In genomic region chr20:4817230-4817671, GRCh38 we compare ENCODE assay signal across 11 cellular contexts. TPM values are rescaled to one million over a fixed set of nuclear protein-coding genes. Genes with fewer than 3 reads are reported as not detected.
DNase-seq lines count a peak whose midpoint lies in the region; ATAC-seq and TF ChIP-seq lines count a peak whose summit lies in the region.
"Had no signal": no experiment of that assay in that cellular context is flagged by ENCODE, and none has a peak within 500 bp of the region (broad histone marks: within the 10 kb centered on the region; RNA-seq: fewer than 3 reads in every experiment).

No MANE protein-coding gene starts in this region.

- peaks cover 62 to 84% (median 64%) of the 10 kb centered on the region in 3 donors for H3K4me1 Mint-ChIP-seq in CD8-positive, alpha-beta memory T cell

- TF ChIP-seq CTCF in A673 (conservative IDR thresholded peaks at IDR 0.05; ENCODE audit: low read depth, low read length): no peak
- peak; percentile 15 for TF ChIP-seq CTCF in fibroblast of villous mesenchyme (IDR thresholded peaks at IDR 0.05; ENCODE audit: insufficient read depth, low read depth, low read length)
- TF ChIP-seq CTCF in upper lobe of left lung (IDR thresholded peaks at IDR 0.05): no peak
- no peak for TF ChIP-seq CTCF in tibial nerve (IDR thresholded peaks at IDR 0.05)
- TF ChIP-seq CTCF in heart right ventricle (IDR thresholded peaks at IDR 0.05): no peak

- peak; percentile 18 for DNase-seq in A673 (ENCODE audit: low spot score)
- no peak for DNase-seq in CD8-positive, alpha-beta memory T cell
- peak; percentile 33 for DNase-seq in SK-MEL-5 (ENCODE audit: low read depth, low spot score)
- DNase-seq in fibroblast of villous mesenchyme (ENCODE audit: low read depth): no peak
- DNase-seq in upper lobe of left lung: no peak
- no peak for DNase-seq in tibial nerve (ENCODE audit: low spot score in 2 of 2)
- DNase-seq in heart right ventricle: no peak
- no peak for DNase-seq in iPS-NIHi11 (ENCODE audit: low spot score)
- DNase-seq: activated CD4-positive, alpha-beta T cell treated with anti-CD3 and anti-CD28 coated beads for 1 hour; activated gamma-delta T cell treated with Interleukin-2 at 50 U/mL for 16 hours had no signal

- 61 to 65% methylated on average over 3 of the region's 3 CpGs for WGBS in upper lobe of left lung, 2 donors
- WGBS in tibial nerve, 2 donors: 67 to 69% methylated on average over 3 of the region's 3 CpGs
- 65 to 69% methylated on average over 3 of the region's 3 CpGs for WGBS in heart right ventricle, 2 donors

- intact Hi-C loops in A673 (cut with micrococcal nuclease; ENCODE audit: unreplicated experiment) (no loop called here), heart right ventricle (cut with DNase I) (no loop called here)

- H3K36me3 ChIP-seq in A673 (ENCODE audit: insufficient read depth, low read length, poor library complexity, severe bottlenecking) (no peaks in the 10 kb centered on the region), upper lobe of left lung (peaks cover 0 to 15% (median 0%) of the 10 kb centered on the region in 4 donors), tibial nerve (no peaks in the 10 kb centered on the region), heart right ventricle (peaks cover 0 to 55% (median 0%) of the 10 kb centered on the region in 9 donors)
- H3K36me3 ChIP-seq in CD8-positive, alpha-beta memory T cell (ENCODE audit: insufficient read depth, low read length): peaks cover 6% of the 10 kb centered on the region
- H3K36me3 ChIP-seq: vagina had no signal

- CTCF ChIA-PET in A673 (lab: Charles Lee): no interaction called here
- CTCF ChIA-PET in CD8-positive, alpha-beta memory T cell (lab: Charles Lee): no interaction called here

- H3K9me3 ChIP-seq in A673 (ENCODE audit: low read depth, low read length, poor library complexity, severe bottlenecking): no peaks in the 10 kb centered on the region
- H3K9me3 ChIP-seq in CD8-positive, alpha-beta memory T cell (ENCODE audit: low read length): no peaks in the 10 kb centered on the region
- H3K9me3 ChIP-seq in upper lobe of left lung: no peaks in the 10 kb centered on the region
- H3K9me3 ChIP-seq in tibial nerve: no peaks in the 10 kb centered on the region
- H3K9me3 ChIP-seq in heart right ventricle: no peaks in the 10 kb centered on the region
- H3K9me3 ChIP-seq: vagina had no signal

- H3K4me3 ChIP-seq in A673 (ENCODE audit: low read depth, low read length, poor library complexity, severe bottlenecking) (no peak overlapping the region), fibroblast of villous mesenchyme (ENCODE audit: low read depth, low read length) (no peak overlapping the region), upper lobe of left lung (no peak overlapping the region), tibial nerve (no peak overlapping the region), heart right ventricle (no peak overlapping the region)
- no peak overlapping the region for H3K4me3 ChIP-seq in CD8-positive, alpha-beta memory T cell (ENCODE audit: low read length)
- H3K4me3 ChIP-seq: vagina had no signal

- H3K27me3 Mint-ChIP-seq in CD8-positive, alpha-beta memory T cell: peaks cover 0 to 3% of the 10 kb centered on the region in 2 donors

- peak overlapping the region in 2 of 7 donors; percentile 33 to 48 for H3K4me3 Mint-ChIP-seq in CD8-positive, alpha-beta memory T cell

- no peaks in the 10 kb centered on the region for H3K9me3 Mint-ChIP-seq in CD8-positive, alpha-beta memory T cell

- no TSS peak for BruUV-seq in A673 (replicated peaks; lab: Mats Ljungman, UMichigan)

- POLR2A ChIA-PET in A673 (lab: Charles Lee; ENCODE audit: low non-redundant PET): no interaction called here
- POLR2A ChIA-PET in CD8-positive, alpha-beta memory T cell (lab: Charles Lee): no interaction called here

- H3K27me3 ChIP-seq in A673 (replicated peaks; ENCODE audit: insufficient read depth, low read depth, low read length, poor library complexity) (peaks cover 4% of the 10 kb centered on the region), upper lobe of left lung (no peaks in the 10 kb centered on the region), tibial nerve (peaks cover 0 to 2% of the 10 kb centered on the region in 2 donors), heart right ventricle (peaks cover 0 to 7% (median 0%) of the 10 kb centered on the region in 7 donors)
- no peaks in the 10 kb centered on the region for H3K27me3 ChIP-seq in CD8-positive, alpha-beta memory T cell (ENCODE audit: insufficient read depth, low read length, poor library complexity, severe bottlenecking)
- H3K27me3 ChIP-seq: vagina had no signal

- TF ChIP-seq POLR2A in upper lobe of left lung (IDR thresholded peaks at IDR 0.05) (no peak), tibial nerve (IDR thresholded peaks at IDR 0.05) (no peak)

- peaks cover 0 to 47% (median 6%) of the 10 kb centered on the region in 3 donors for H3K36me3 Mint-ChIP-seq in CD8-positive, alpha-beta memory T cell

- H3K4me1 ChIP-seq in A673 (ENCODE audit: insufficient read depth, low read length, poor library complexity, severe bottlenecking) (no peaks in the 10 kb centered on the region), upper lobe of left lung (peaks cover 49 to 66% (median 57%) of the 10 kb centered on the region in 4 donors), tibial nerve (peaks cover 0 to 67% (median 22%) of the 10 kb centered on the region in 4 donors), heart right ventricle (peaks cover 3 to 86% (median 36%) of the 10 kb centered on the region in 9 donors)
- H3K4me1 ChIP-seq in CD8-positive, alpha-beta memory T cell (ENCODE audit: insufficient read depth, low read length): peaks cover 58% of the 10 kb centered on the region

- H3K27ac ChIP-seq in A673 (ENCODE audit: low read depth, low read length, poor library complexity, severe bottlenecking): no peak overlapping the region
- no peak overlapping the region for H3K27ac ChIP-seq in CD8-positive, alpha-beta memory T cell (ENCODE audit: low read depth, low read length)
- no peak overlapping the region for H3K27ac ChIP-seq in upper lobe of left lung
- no peak overlapping the region for H3K27ac ChIP-seq in tibial nerve
- H3K27ac ChIP-seq in heart right ventricle: no peak overlapping the region
- H3K27ac ChIP-seq: vagina had no signal

- in situ Hi-C loops in SK-MEL-5 (cut with HindIII; ENCODE audit: low pct_unique_long_range_greater_than_20kb, low sequenced_read_pairs): no loop called here

- ATAC-seq in upper lobe of left lung (ENCODE audit: low FRiP score in 2 of 2) (no peak), heart right ventricle (no peak)

- TF ChIP-seq EP300 in upper lobe of left lung (IDR thresholded peaks at IDR 0.05) (no peak), tibial nerve (IDR thresholded peaks at IDR 0.05) (no peak)

- H3K27ac Mint-ChIP-seq in CD8-positive, alpha-beta memory T cell: peak overlapping the region; percentile 39 to 99 (median 74)

RNA-seq across cellular contexts. Expression of gene RASSF2, which starts 6.2 kb away (rescaled TPM):
- total RNA-seq in A673 (2021): 2.7 and 3.7 TPM in 2 replicates
- 10 to 100 TPM; 40.7 to 41.2 TPM for total RNA-seq in CD8-positive, alpha-beta memory T cell
- polyA plus RNA-seq in CD8-positive, alpha-beta memory T cell: 45.0 TPM
- 21.4 and 23.2 TPM in 2 replicates for total RNA-seq in SK-MEL-5 (2014; rRNA removed; shearing (Covaris generic))
- polyA plus RNA-seq in SK-MEL-5 (2015; cell fraction: cytosol; rRNA removed): 14.4 and 20.7 TPM in 2 replicates
- 11.2 and 14.4 TPM in 2 replicates for polyA plus RNA-seq in SK-MEL-5 (2015; cell fraction: nucleus; rRNA removed)
- total RNA-seq in fibroblast of villous mesenchyme: 1.9 and 2.2 TPM in 2 replicates
- 10 to 100 TPM; 23.4 to 46.4 (median 34.6) TPM for total RNA-seq in upper lobe of left lung
- 10 to 100 TPM; 28.2 to 48.8 (median 32.7) TPM for total RNA-seq in tibial nerve
- total RNA-seq in heart right ventricle: 10 to 100 TPM in 1 of 10 donors, 1 to 10 TPM in 9; 1.4 to 13.2 (median 3.8) TPM
- 1 to 10 TPM; 1.6 to 1.9 TPM for polyA plus RNA-seq in heart right ventricle

Comparison
In these comparisons a context has a peak if more than half of its experiments do, and no peak if none do; other contexts are left out.
1. DNase-seq: peak in A673 (single experiment) and SK-MEL-5 (single experiment); none in CD8-positive, alpha-beta memory T cell (0 of 5), fibroblast of villous mesenchyme (single experiment), upper lobe of left lung (0 of 2), tibial nerve (0 of 2), heart right ventricle (0 of 2) and iPS-NIHi11 (single experiment).